In genomic region chrX:139844163-139844562, GRCh38 we compare ENCODE assay signal across 1 cellular context.
TF ChIP-seq lines count a peak whose summit lies in the region.

No MANE protein-coding gene starts in this region.

TF ChIP-seq in GM23338, 12 proteins besides CTCF, POLR2A, EP300 and RAD21 (continued from another document):
- TF ChIP-seq, protein P1, sequence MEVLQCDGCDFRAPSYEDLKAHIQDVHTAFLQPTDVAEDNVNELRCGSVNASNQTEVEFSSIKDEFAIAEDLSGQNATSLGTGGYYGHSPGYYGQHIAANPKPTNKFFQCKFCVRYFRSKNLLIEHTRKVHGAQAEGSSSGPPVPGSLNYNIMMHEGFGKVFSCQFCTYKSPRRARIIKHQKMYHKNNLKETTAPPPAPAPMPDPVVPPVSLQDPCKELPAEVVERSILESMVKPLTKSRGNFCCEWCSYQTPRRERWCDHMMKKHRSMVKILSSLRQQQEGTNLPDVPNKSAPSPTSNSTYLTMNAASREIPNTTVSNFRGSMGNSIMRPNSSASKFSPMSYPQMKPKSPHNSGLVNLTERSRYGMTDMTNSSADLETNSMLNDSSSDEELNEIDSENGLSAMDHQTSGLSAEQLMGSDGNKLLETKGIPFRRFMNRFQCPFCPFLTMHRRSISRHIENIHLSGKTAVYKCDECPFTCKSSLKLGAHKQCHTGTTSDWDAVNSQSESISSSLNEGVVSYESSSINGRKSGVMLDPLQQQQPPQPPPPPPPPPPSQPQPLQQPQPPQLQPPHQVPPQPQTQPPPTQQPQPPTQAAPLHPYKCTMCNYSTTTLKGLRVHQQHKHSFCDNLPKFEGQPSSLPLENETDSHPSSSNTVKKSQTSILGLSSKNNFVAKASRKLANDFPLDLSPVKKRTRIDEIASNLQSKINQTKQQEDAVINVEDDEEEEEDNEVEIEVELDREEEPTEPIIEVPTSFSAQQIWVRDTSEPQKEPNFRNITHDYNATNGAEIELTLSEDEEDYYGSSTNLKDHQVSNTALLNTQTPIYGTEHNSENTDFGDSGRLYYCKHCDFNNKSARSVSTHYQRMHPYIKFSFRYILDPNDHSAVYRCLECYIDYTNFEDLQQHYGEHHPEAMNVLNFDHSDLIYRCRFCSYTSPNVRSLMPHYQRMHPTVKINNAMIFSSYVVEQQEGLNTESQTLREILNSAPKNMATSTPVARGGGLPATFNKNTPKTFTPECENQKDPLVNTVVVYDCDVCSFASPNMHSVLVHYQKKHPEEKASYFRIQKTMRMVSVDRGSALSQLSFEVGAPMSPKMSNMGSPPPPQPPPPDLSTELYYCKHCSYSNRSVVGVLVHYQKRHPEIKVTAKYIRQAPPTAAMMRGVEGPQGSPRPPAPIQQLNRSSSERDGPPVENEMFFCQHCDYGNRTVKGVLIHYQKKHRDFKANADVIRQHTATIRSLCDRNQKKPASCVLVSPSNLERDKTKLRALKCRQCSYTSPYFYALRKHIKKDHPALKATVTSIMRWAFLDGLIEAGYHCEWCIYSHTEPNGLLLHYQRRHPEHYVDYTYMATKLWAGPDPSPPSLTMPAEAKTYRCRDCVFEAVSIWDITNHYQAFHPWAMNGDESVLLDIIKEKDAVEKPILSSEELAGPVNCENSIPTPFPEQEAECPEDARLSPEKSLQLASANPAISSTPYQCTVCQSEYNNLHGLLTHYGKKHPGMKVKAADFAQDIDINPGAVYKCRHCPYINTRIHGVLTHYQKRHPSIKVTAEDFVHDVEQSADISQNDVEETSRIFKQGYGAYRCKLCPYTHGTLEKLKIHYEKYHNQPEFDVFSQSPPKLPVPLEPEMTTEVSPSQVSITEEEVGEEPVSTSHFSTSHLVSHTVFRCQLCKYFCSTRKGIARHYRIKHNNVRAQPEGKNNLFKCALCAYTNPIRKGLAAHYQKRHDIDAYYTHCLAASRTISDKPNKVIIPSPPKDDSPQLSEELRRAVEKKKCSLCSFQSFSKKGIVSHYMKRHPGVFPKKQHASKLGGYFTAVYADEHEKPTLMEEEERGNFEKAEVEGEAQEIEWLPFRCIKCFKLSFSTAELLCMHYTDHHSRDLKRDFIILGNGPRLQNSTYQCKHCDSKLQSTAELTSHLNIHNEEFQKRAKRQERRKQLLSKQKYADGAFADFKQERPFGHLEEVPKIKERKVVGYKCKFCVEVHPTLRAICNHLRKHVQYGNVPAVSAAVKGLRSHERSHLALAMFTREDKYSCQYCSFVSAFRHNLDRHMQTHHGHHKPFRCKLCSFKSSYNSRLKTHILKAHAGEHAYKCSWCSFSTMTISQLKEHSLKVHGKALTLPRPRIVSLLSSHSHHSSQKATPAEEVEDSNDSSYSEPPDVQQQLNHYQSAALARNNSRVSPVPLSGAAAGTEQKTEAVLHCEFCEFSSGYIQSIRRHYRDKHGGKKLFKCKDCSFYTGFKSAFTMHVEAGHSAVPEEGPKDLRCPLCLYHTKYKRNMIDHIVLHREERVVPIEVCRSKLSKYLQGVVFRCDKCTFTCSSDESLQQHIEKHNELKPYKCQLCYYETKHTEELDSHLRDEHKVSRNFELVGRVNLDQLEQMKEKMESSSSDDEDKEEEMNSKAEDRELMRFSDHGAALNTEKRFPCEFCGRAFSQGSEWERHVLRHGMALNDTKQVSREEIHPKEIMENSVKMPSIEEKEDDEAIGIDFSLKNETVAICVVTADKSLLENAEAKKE (CRISPR knock-in tag; IDR thresholded peaks at IDR 0.05): no peak
- TF ChIP-seq ETS1 (IDR thresholded peaks at IDR 0.05) (no peak), CREB1 (CRISPR knock-in tag; IDR thresholded peaks at IDR 0.05; ENCODE audit: low read depth) (no peak), EZH2 (IDR thresholded peaks at IDR 0.05; ENCODE audit: low read depth, unreplicated experiment) (no peak), EZH2phosphoT487 (IDR thresholded peaks at IDR 0.05; ENCODE audit: unreplicated experiment) (no peak), POLR2AphosphoS5 (IDR thresholded peaks at IDR 0.05; ENCODE audit: low read depth) (no peak)
TF ChIP-seq in GM23338: peak in this region for 0.
